In genomic region chr1:235878082-235878781, GRCh38 we compare ENCODE assay signal across 15 cellular contexts. TPM values are rescaled to one million over a fixed set of nuclear protein-coding genes. Genes with fewer than 3 reads are reported as not detected.
DNase-seq lines count a peak whose midpoint lies in the region; ATAC-seq, FAIRE-seq and TF ChIP-seq lines count a peak whose summit lies in the region.
"Had no signal": no experiment of that assay in that cellular context is flagged by ENCODE, and none has a peak within 500 bp of the region (broad histone marks: within the 10 kb centered on the region; RNA-seq: fewer than 3 reads in every experiment).

No MANE protein-coding gene starts in this region.

- H2BK12ac ChIP-seq in trophoblast cell (ENCODE audit: low read length): no peak overlapping the region

- POLR2A ChIA-PET in HEK293T (lab: Yijun Ruan, JAX): no interaction called here
- POLR2A ChIA-PET in OCI-LY7 (lab: Charles Lee): interaction anchor here (2.1 kb wide), 1 partner anchor 9 kb away, joined by 10 read pairs; no protein-coding TSS in a partner anchor

- no peak for TF ChIP-seq CTCF in OCI-LY7 (conservative IDR thresholded peaks at IDR 0.05; ENCODE audit: low read length)

- no peaks in the 10 kb centered on the region for H3K4me1 ChIP-seq in trophoblast cell (ENCODE audit: control insufficient read depth in 1 of 2, insufficient read depth in 2 of 2, low read length in 2 of 2)
- H3K4me1 ChIP-seq in OCI-LY7 (ENCODE audit: insufficient read depth, low read length, poor library complexity, severe bottlenecking): peaks cover 13% of the 10 kb centered on the region

- no peak overlapping the region for H3K4ac ChIP-seq in trophoblast cell (ENCODE audit: low read depth, low read length)

- peaks cover 58% of the 10 kb centered on the region for H3K4me1 Mint-ChIP-seq in T-helper 1 cell treated with Interleukin-12 subunit alpha and Interleukin-12 subunit beta and Interleukin-4 antibody, amounts not matched to agents 30 μg/mL and 1 μg/mL, for 36 hours (ENCODE audit: low read depth)

- intact Hi-C loops in OCI-LY7 (cut with micrococcal nuclease; ENCODE audit: unreplicated experiment): no loop called here

- no CpG with 5 or more reads among the region's 6 CpGs for WGBS in trophoblast cell (ENCODE audit: extremely low coverage, insufficient coverage, insufficient read length)

- H3K27ac ChIP-seq in trophoblast cell (ENCODE audit: low read depth, low read length) (no peak overlapping the region), OCI-LY7 (ENCODE audit: low read depth, low read length, poor library complexity, severe bottlenecking) (no peak overlapping the region)
- H3K27ac ChIP-seq: A549, ascending aorta, vagina had no signal

- H3K27ac Mint-ChIP-seq in T-helper 1 cell treated with Interleukin-12 subunit alpha and Interleukin-12 subunit beta and Interleukin-4 antibody, amounts not matched to agents 30 μg/mL and 1 μg/mL, for 36 hours: peak overlapping the region; percentile 15

- H2AK5ac ChIP-seq in trophoblast cell (ENCODE audit: low read length): no peak overlapping the region

- DNase-seq in T-helper 1 cell: no peak
- DNase-seq in NCI-H2171 treated with DMSO at 0.1 percent for 48 hours (lab: John Stamatoyannopoulos, UW): peak; percentile 66
- DNase-seq in trophoblast cell: no peak
- DNase-seq in HEK293T (ENCODE audit: extremely low spot score): no peak
- DNase-seq in RCC 7860 (ENCODE audit: low spot score): no peak
- no peak for DNase-seq in OCI-LY7 (ENCODE audit: low spot score)
- DNase-seq: DMS153; effector memory CD4-positive, alpha-beta T cell; left colon; RPMI8226 had no signal

- H2AFZ ChIP-seq in trophoblast cell (ENCODE audit: insufficient read depth, low read length, poor library complexity): peak overlapping the region; percentile 23
- no peak overlapping the region for H2AFZ ChIP-seq in OCI-LY7 (ENCODE audit: low read length)

- H3K79me2 ChIP-seq in trophoblast cell (ENCODE audit: control insufficient read depth, insufficient read depth, low read length, poor library complexity) (no peaks in the 10 kb centered on the region), OCI-LY7 (ENCODE audit: insufficient read depth, low read depth, low read length) (no peaks in the 10 kb centered on the region)

- no peaks in the 10 kb centered on the region for H3K9me3 Mint-ChIP-seq in T-helper 1 cell treated with Interleukin-12 subunit alpha and Interleukin-12 subunit beta and Interleukin-4 antibody, amounts not matched to agents 30 μg/mL and 1 μg/mL, for 36 hours

- no peaks in the 10 kb centered on the region for H3K27me3 ChIP-seq in trophoblast cell (ENCODE audit: insufficient read depth, low read length)
- H3K27me3 ChIP-seq: ascending aorta, vagina had no signal

- H3K9ac ChIP-seq in trophoblast cell (ENCODE audit: low read length): no peak overlapping the region

- H3K27me3 Mint-ChIP-seq in T-helper 1 cell treated with Interleukin-12 subunit alpha and Interleukin-12 subunit beta and Interleukin-4 antibody, amounts not matched to agents 30 μg/mL and 1 μg/mL, for 36 hours (ENCODE audit: low read depth): no peaks in the 10 kb centered on the region

- H3K36me3 Mint-ChIP-seq in T-helper 1 cell treated with Interleukin-12 subunit alpha and Interleukin-12 subunit beta and Interleukin-4 antibody, amounts not matched to agents 30 μg/mL and 1 μg/mL, for 36 hours (ENCODE audit: low read depth): no peaks in the 10 kb centered on the region

- H3K4me2 ChIP-seq in trophoblast cell (ENCODE audit: low read length) (no peak overlapping the region), OCI-LY7 (ENCODE audit: low read length) (no peak overlapping the region)
- H3K4me2 ChIP-seq: A549 had no signal

- FAIRE-seq in RCC 7860 (lab: Jason Lieb, UNC): no peak
- FAIRE-seq: A549 had no signal

- no peak overlapping the region for H4K12ac ChIP-seq in trophoblast cell (ENCODE audit: low read depth, low read length)

- H3K4me3 Mint-ChIP-seq in T-helper 1 cell treated with Interleukin-12 subunit alpha and Interleukin-12 subunit beta and Interleukin-4 antibody, amounts not matched to agents 30 μg/mL and 1 μg/mL, for 36 hours: no peak overlapping the region

- H3K9me3 ChIP-seq in trophoblast cell (ENCODE audit: insufficient read depth, low read depth, low read length): no peaks in the 10 kb centered on the region
- no peaks in the 10 kb centered on the region for H3K9me3 ChIP-seq in OCI-LY7 (ENCODE audit: low read length)
- H3K9me3 ChIP-seq: A549, ascending aorta, vagina had no signal

- no peak overlapping the region for H3K18ac ChIP-seq in trophoblast cell (ENCODE audit: low read length)

- no peak overlapping the region for H3K23ac ChIP-seq in trophoblast cell (ENCODE audit: low read length)

- H3K79me1 ChIP-seq in trophoblast cell (ENCODE audit: low read length): no peaks in the 10 kb centered on the region

- no TSS peak for BruUV-seq in OCI-LY7 (replicated peaks; lab: Mats Ljungman, UMichigan)

- H4K20me1 ChIP-seq in OCI-LY7 (ENCODE audit: insufficient read depth, low read length): no peaks in the 10 kb centered on the region

- no peak overlapping the region for H4K91ac ChIP-seq in trophoblast cell (ENCODE audit: low read depth, low read length)

- peak; percentile 19 for ATAC-seq in esophagus mucosa
- ATAC-seq: A549, left colon had no signal

- H3K36me3 ChIP-seq in trophoblast cell (ENCODE audit: control insufficient read depth in 1 of 2, insufficient read depth in 2 of 2, low read length in 2 of 2): no peaks in the 10 kb centered on the region
- H3K36me3 ChIP-seq in OCI-LY7 (ENCODE audit: insufficient read depth, low read length): no peaks in the 10 kb centered on the region
- H3K36me3 ChIP-seq: ascending aorta, vagina had no signal

- CTCF ChIA-PET in HEK293T (lab: Yijun Ruan, JAX): interaction anchor here (0.9 kb wide), 1 partner anchor 94 kb away, joined by 3 read pairs; no protein-coding TSS in a partner anchor
- CTCF ChIA-PET in OCI-LY7 (lab: Charles Lee; ENCODE audit: unreplicated experiment): interaction anchor here (0.6 kb wide), 1 partner anchor 276 kb away, joined by 3 read pairs; no protein-coding TSS in a partner anchor

- H4K8ac ChIP-seq in trophoblast cell (ENCODE audit: low read depth, low read length): no peak overlapping the region

- H2BK120ac ChIP-seq in trophoblast cell (ENCODE audit: insufficient read depth, low read length, poor library complexity): no peak overlapping the region

- no peaks in the 10 kb centered on the region for H3K9me2 ChIP-seq in OCI-LY7 (ENCODE audit: insufficient read depth, low read length)

- no peak overlapping the region for H3K14ac ChIP-seq in trophoblast cell (ENCODE audit: low read length)

- H3K4me3 ChIP-seq in trophoblast cell (ENCODE audit: low read depth, low read length) (no peak overlapping the region), OCI-LY7 (ENCODE audit: low read depth, low read length, poor library complexity, severe bottlenecking) (no peak overlapping the region)
- H3K4me3 ChIP-seq: A549, ascending aorta, vagina had no signal

- H2BK5ac ChIP-seq in trophoblast cell (ENCODE audit: low read depth, low read length, poor library complexity): no peak overlapping the region

TF ChIP-seq in HEK293T, 16 proteins besides CTCF, POLR2A, EP300 and RAD21:
- TF ChIP-seq SUZ12 (IDR thresholded peaks at IDR 0.05) (no peak), SP1 (IDR thresholded peaks at IDR 0.05) (no peak), ZNF384 (IDR thresholded peaks at IDR 0.05) (no peak), PKNOX1 (IDR thresholded peaks at IDR 0.05) (no peak), HDGF (IDR thresholded peaks at IDR 0.05; ENCODE audit: borderline replicate concordance) (no peak), LEF1 (IDR thresholded peaks at IDR 0.05; ENCODE audit: borderline replicate concordance) (no peak), FOXM1 (IDR thresholded peaks at IDR 0.05; ENCODE audit: borderline replicate concordance) (no peak), NFRKB (IDR thresholded peaks at IDR 0.05) (no peak), FOXA1 (IDR thresholded peaks at IDR 0.05) (no peak), FOXK2 (IDR thresholded peaks at IDR 0.05) (no peak), L3MBTL2 (conservative IDR thresholded peaks at IDR 0.05) (no peak), BHLHE40 (IDR thresholded peaks at IDR 0.05; ENCODE audit: borderline replicate concordance) (no peak), ARNT (IDR thresholded peaks at IDR 0.05) (no peak), ELF4 (IDR thresholded peaks at IDR 0.05) (no peak), CTBP1 (IDR thresholded peaks at IDR 0.05; ENCODE audit: borderline replicate concordance) (no peak), TARDBP (IDR thresholded peaks at IDR 0.05) (no peak)

RNA-seq across cellular contexts. Expression of gene LYST, which starts 11.5 kb away (rescaled TPM):
- 19.2 TPM for total RNA-seq in esophagus mucosa
- 2.4 and 2.7 TPM in 2 replicates for polyA plus RNA-seq in trophoblast cell (2013)
- total RNA-seq in OCI-LY7 (2014; rRNA removed; shearing (Covaris generic)): 4.0 and 10.0 TPM in 2 replicates
- 8.2 and 8.3 TPM in 2 replicates for total RNA-seq in OCI-LY7 (2022)
